ENCODE assay signal across 33 cellular contexts in genomic region chr14:22176930-22177329, GRCh38.
DNase-seq lines count a peak whose midpoint lies in the region; ATAC-seq, FAIRE-seq and TF ChIP-seq lines count a peak whose summit lies in the region.
"Had no signal": no experiment of that assay in that cellular context is flagged by ENCODE, and none has a peak within 500 bp of the region (broad histone marks: within the 10 kb centered on the region; RNA-seq: fewer than 3 reads in every experiment).

No MANE protein-coding gene starts in this region.

- no peak for TF ChIP-seq CTCF in heart right ventricle (IDR thresholded peaks at IDR 0.05)
- TF ChIP-seq CTCF in bronchial epithelial cell (IDR thresholded peaks at IDR 0.05; ENCODE audit: insufficient read depth, low read length, severe bottlenecking), result no peak
- no peak for TF ChIP-seq CTCF in psoas muscle (IDR thresholded peaks at IDR 0.05)

- no peak for FAIRE-seq in bronchial epithelial cell (lab: Jason Lieb, UNC)
- FAIRE-seq: frontal cortex, K562, TTC549 had no signal

- no peaks in the 10 kb centered on the region for H3K27me3 ChIP-seq in heart right ventricle
- no peaks in the 10 kb centered on the region for H3K27me3 ChIP-seq in bronchial epithelial cell (ENCODE audit: control insufficient read depth, insufficient read depth, low read length)
- no peaks in the 10 kb centered on the region for H3K27me3 ChIP-seq in H7 (ENCODE audit: control insufficient read depth, insufficient read depth, low read length)
- H3K27me3 ChIP-seq in psoas muscle (ENCODE audit: insufficient read depth in 3 of 3, low read length in 2 of 3), result no peaks in the 10 kb centered on the region
- H3K27me3 ChIP-seq: hepatocyte, right lobe of liver, testis had no signal

- no peak for DNase-seq in Right ventricle myocardium superior
- no peak for DNase-seq in heart right ventricle
- DNase-seq in bronchial epithelial cell (ENCODE audit: low read depth), result peak; percentile 44
- DNase-seq in stimulated activated naive CD8-positive, alpha-beta T cell treated with anti-CD3 and anti-CD28 coated beads, Interleukin-15, amount 100 ng/mL, for 72 hours, result no peak
- DNase-seq in H7, result no peak
- no peak for DNase-seq in psoas muscle
- DNase-seq: activated CD8-positive, alpha-beta memory T cell treated with anti-CD3 and anti-CD28 coated beads, Interleukin-2, amount 50 U/mL, for 48 hours; activated gamma-delta T cell treated with Interleukin-2 at 50 U/mL for 16 hours; aorta; C1 segment of cervical spinal cord; Caco-2; cortex of kidney; effector memory CD8-positive, alpha-beta T cell; GDM1; mesendoderm; NCI-H1436; NCI-H2081 treated with DMSO at 0.1 percent for 48 hours; NCI-H345; NCI-H82; right lobe of liver; RPMI8226; stimulated activated CD4-positive, alpha-beta T cell treated with anti-CD3 and anti-CD28 coated beads, Interleukin-4, amount 100 ng/mL, for 1 hour; testis had no signal

- H3K4me3 ChIP-seq in heart right ventricle, result no peak overlapping the region
- H3K4me3 ChIP-seq in bronchial epithelial cell (ENCODE audit: low read depth, low read length), result no peak overlapping the region
- H3K4me3 ChIP-seq in H7 (ENCODE audit: insufficient read depth, low read depth, low read length), result no peak overlapping the region
- no peak overlapping the region for H3K4me3 ChIP-seq in psoas muscle
- H3K4me3 ChIP-seq: hepatocyte, K562, right lobe of liver, SK-N-MC, testis had no signal

- peaks cover 1% of the 10 kb centered on the region for H3K36me3 Mint-ChIP-seq in T-helper 1 cell treated with Interleukin-12 subunit alpha and Interleukin-12 subunit beta and Interleukin-4 antibody, amounts not matched to agents 30 μg/mL and 1 μg/mL, for 36 hours (ENCODE audit: low read depth)

- peak overlapping the region; percentile 26 for H3K27ac Mint-ChIP-seq in T-helper 1 cell treated with Interleukin-12 subunit alpha and Interleukin-12 subunit beta and Interleukin-4 antibody, amounts not matched to agents 30 μg/mL and 1 μg/mL, for 36 hours
- H3K27ac Mint-ChIP-seq in stimulated activated naive CD8-positive, alpha-beta T cell treated with anti-CD3 and anti-CD28 coated beads, Interleukin-15, amount 100 ng/mL, for 72 hours, result peak overlapping the region in 1 of 2 donors; percentile 22
- H3K27ac Mint-ChIP-seq: effector memory CD8-positive, alpha-beta T cell had no signal

- no peaks in the 10 kb centered on the region for H3K27me3 Mint-ChIP-seq in T-helper 1 cell treated with Interleukin-12 subunit alpha and Interleukin-12 subunit beta and Interleukin-4 antibody, amounts not matched to agents 30 μg/mL and 1 μg/mL, for 36 hours (ENCODE audit: low read depth)
- no peaks in the 10 kb centered on the region for H3K27me3 Mint-ChIP-seq in stimulated activated naive CD8-positive, alpha-beta T cell treated with anti-CD3 and anti-CD28 coated beads, Interleukin-15, amount 100 ng/mL, for 72 hours
- H3K27me3 Mint-ChIP-seq: effector memory CD8-positive, alpha-beta T cell had no signal

- H3K9me3 Mint-ChIP-seq in T-helper 1 cell treated with Interleukin-12 subunit alpha and Interleukin-12 subunit beta and Interleukin-4 antibody, amounts not matched to agents 30 μg/mL and 1 μg/mL, for 36 hours, result no peaks in the 10 kb centered on the region
- no peaks in the 10 kb centered on the region for H3K9me3 Mint-ChIP-seq in stimulated activated naive CD8-positive, alpha-beta T cell treated with anti-CD3 and anti-CD28 coated beads, Interleukin-15, amount 100 ng/mL, for 72 hours
- H3K9me3 Mint-ChIP-seq: effector memory CD8-positive, alpha-beta T cell had no signal

- peak overlapping the region; percentile 25 for H3K4me3 Mint-ChIP-seq in T-helper 1 cell treated with Interleukin-12 subunit alpha and Interleukin-12 subunit beta and Interleukin-4 antibody, amounts not matched to agents 30 μg/mL and 1 μg/mL, for 36 hours
- H3K4me3 Mint-ChIP-seq in stimulated activated naive CD8-positive, alpha-beta T cell treated with anti-CD3 and anti-CD28 coated beads, Interleukin-15, amount 100 ng/mL, for 72 hours, result peak overlapping the region; percentile 21 to 47

- no peaks in the 10 kb centered on the region for H3K36me3 ChIP-seq in heart right ventricle
- H3K36me3 ChIP-seq in bronchial epithelial cell (ENCODE audit: control insufficient read depth, insufficient read depth, low read length), result no peaks in the 10 kb centered on the region
- H3K36me3 ChIP-seq in H7 (replicated peaks; ENCODE audit: control insufficient read depth, insufficient read depth, low read length), result no peaks in the 10 kb centered on the region
- no peaks in the 10 kb centered on the region for H3K36me3 ChIP-seq in psoas muscle (ENCODE audit: insufficient read depth in 1 of 2, low read depth in 1 of 2)
- H3K36me3 ChIP-seq: neutrophil, right lobe of liver had no signal

- H3K9me3 ChIP-seq in heart right ventricle (no peaks in the 10 kb centered on the region), psoas muscle (no peaks in the 10 kb centered on the region)
- H3K9me3 ChIP-seq: Caco-2, neutrophil, right lobe of liver, testis had no signal

- 64 to 75% methylated on average over 1 of the region's 1 CpG for WGBS in heart right ventricle, 2 donors
- whole genome bisulfite sequencing in psoas muscle, 3 donors, result 43 to 65% (median 43%) methylated on average over 1 of the region's 1 CpG

- H3K4me1 ChIP-seq in heart right ventricle, result peaks cover 0 to 28% (median 9%) of the 10 kb centered on the region in 9 donors
- H3K4me1 ChIP-seq in psoas muscle, result no peaks in the 10 kb centered on the region
- H3K4me1 ChIP-seq: testis had no signal

- intact Hi-C loops in Right ventricle myocardium superior (cut with DNase I), result no loop called here
- intact Hi-C loops in heart right ventricle (cut with DNase I), result no loop called here
- intact Hi-C loops in psoas muscle (cut with DNase I), result no loop called here

- H3K27ac ChIP-seq in heart right ventricle (no peak overlapping the region), psoas muscle (no peak overlapping the region)
- H3K27ac ChIP-seq: neutrophil, right lobe of liver, SK-N-MC, testis had no signal

- ATAC-seq in Right ventricle myocardium superior (ENCODE audit: poor library complexity), result peak; percentile 48
- ATAC-seq in heart right ventricle, result no peak
- peak; percentile 83 for ATAC-seq in stimulated activated naive CD8-positive, alpha-beta T cell treated with anti-CD3 and anti-CD28 coated beads, Interleukin-15, amount 100 ng/mL, for 72 hours
- ATAC-seq in GM18502 (IDR thresholded peaks at IDR 0.05; ENCODE audit: poor library complexity, unreplicated experiment), result no peak
- ATAC-seq in psoas muscle, result no peak
- ATAC-seq: effector memory CD8-positive, alpha-beta T cell; esophagus mucosa; HCT116; K562; right lobe of liver had no signal

- peaks cover 14% of the 10 kb centered on the region for H3K4me1 Mint-ChIP-seq in T-helper 1 cell treated with Interleukin-12 subunit alpha and Interleukin-12 subunit beta and Interleukin-4 antibody, amounts not matched to agents 30 μg/mL and 1 μg/mL, for 36 hours (ENCODE audit: low read depth)
- H3K4me1 Mint-ChIP-seq in stimulated activated naive CD8-positive, alpha-beta T cell treated with anti-CD3 and anti-CD28 coated beads, Interleukin-15, amount 100 ng/mL, for 72 hours, result peaks cover 26% of the 10 kb centered on the region

Comparison
In these comparisons a context has a peak if more than half of its experiments do, and no peak if none do; other contexts are left out.
1. ATAC-seq: peak in Right ventricle myocardium superior (single experiment) and stimulated activated naive CD8-positive, alpha-beta T cell treated with anti-CD3 and anti-CD28 coated beads, Interleukin-15, amount 100 ng/mL, for 72 hours (single experiment); none in heart right ventricle (0 of 8), GM18502 (single experiment) and psoas muscle (0 of 4).